ENCODE assay signal across 16 cellular contexts in the genomic region with DNA sequence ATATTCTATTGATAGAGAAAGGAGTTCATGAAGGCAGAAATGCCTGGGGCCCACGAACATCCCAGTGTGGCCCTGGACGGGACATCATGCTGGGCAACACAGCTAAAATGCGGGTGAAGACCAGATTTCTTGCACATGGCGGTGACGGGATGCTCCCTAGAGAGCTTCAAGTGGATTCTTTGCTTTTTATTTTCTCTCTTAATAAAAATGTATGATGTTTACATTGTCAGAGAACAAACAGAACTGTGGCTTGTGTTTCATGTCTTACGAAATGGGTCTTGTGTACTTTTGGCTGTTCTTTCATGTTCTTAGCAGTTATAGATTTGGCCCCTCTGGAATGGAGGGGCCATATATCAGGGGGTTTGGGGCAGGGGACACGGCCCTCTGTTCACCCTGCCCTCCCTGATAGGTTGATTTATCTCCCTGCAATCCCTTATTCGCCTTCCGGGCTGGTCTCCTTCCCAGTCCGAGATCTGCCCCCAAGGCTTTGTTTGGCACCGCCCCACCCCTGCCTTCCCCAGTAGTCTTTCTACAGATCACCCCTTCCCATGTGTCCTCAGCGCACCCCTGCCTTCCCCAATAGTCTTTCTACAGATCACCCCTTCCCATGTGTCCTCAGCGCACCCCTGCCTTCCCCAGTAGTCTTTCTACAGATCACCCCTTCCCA.
DNase-seq lines count a peak whose midpoint lies in the region; ATAC-seq and TF ChIP-seq lines count a peak whose summit lies in the region.
"Had no signal": no experiment of that assay in that cellular context is flagged by ENCODE, and none has a peak within 500 bp of the region (broad histone marks: within the 10 kb centered on the region; RNA-seq: fewer than 3 reads in every experiment).

No MANE protein-coding gene starts in this region.

- H3K27me3 ChIP-seq in hepatocyte = no peaks in the 10 kb centered on the region
- H3K27me3 ChIP-seq: SJSA1, stomach, vagina had no signal

- peaks cover 2 to 25% (median 11%) of the 10 kb centered on the region in 4 donors for H3K4me1 Mint-ChIP-seq in naive thymus-derived CD8-positive, alpha-beta T cell

- no peaks in the 10 kb centered on the region for H3K36me3 Mint-ChIP-seq in naive thymus-derived CD8-positive, alpha-beta T cell
- H3K36me3 Mint-ChIP-seq: CD4-positive, CD25-positive, alpha-beta regulatory T cell had no signal

- ATAC-seq in GM21526 (IDR thresholded peaks at IDR 0.05; ENCODE audit: low FRiP score, unreplicated experiment) = no peak
- no peak for ATAC-seq in naive thymus-derived CD8-positive, alpha-beta T cell

- H3K27me3 Mint-ChIP-seq in naive thymus-derived CD8-positive, alpha-beta T cell = peaks cover 0 to 23% (median 6%) of the 10 kb centered on the region in 5 donors

- H3K79me2 ChIP-seq in hepatocyte = no peaks in the 10 kb centered on the region

- H3K9me2 ChIP-seq in hepatocyte (replicated peaks; ENCODE audit: insufficient read depth) = no peaks in the 10 kb centered on the region

- H3K4me3 Mint-ChIP-seq in naive thymus-derived CD8-positive, alpha-beta T cell = peak overlapping the region in 2 of 10 donors; percentile 22 to 60
- H3K4me3 Mint-ChIP-seq: activated CD4-positive, alpha-beta T cell treated with anti-CD3 and anti-CD28 coated beads for 36 hours had no signal

- no peaks in the 10 kb centered on the region for H3K36me3 ChIP-seq in hepatocyte (replicated peaks; ENCODE audit: insufficient read depth, low read depth)
- H3K36me3 ChIP-seq: SJSA1, stomach, vagina had no signal

- POLR2A ChIA-PET in naive thymus-derived CD8-positive, alpha-beta T cell (lab: Charles Lee) = no interaction called here

- H2AFZ ChIP-seq in hepatocyte = peak overlapping the region; percentile 92

- H4K20me1 ChIP-seq in hepatocyte (ENCODE audit: insufficient read depth, poor library complexity, severe bottlenecking) = no peaks in the 10 kb centered on the region

- no peak overlapping the region for H3K4me3 ChIP-seq in hepatocyte

- DNase-seq in NCI-H345 (lab: John Stamatoyannopoulos, UW) = peak; percentile 34
- DNase-seq in NCI-H345 treated with DMSO at 0.1 percent for 48 hours (lab: John Stamatoyannopoulos, UW; ENCODE audit: unreplicated experiment) = no peak
- DNase-seq in hepatocyte (ENCODE audit: low spot score) = no peak
- peak; percentile 45 for DNase-seq in smooth muscle cell of the brain vasculature (ENCODE audit: low read depth, low spot score)
- DNase-seq in caudate nucleus (lab: John Stamatoyannopoulos, UW) = no peak
- no peak for DNase-seq in naive thymus-derived CD8-positive, alpha-beta T cell
- DNase-seq: activated CD4-positive, alpha-beta T cell treated with anti-CD3 and anti-CD28 coated beads for 36 hours; activated naive CD4-positive, alpha-beta T cell treated with anti-CD3 and anti-CD28 coated beads, Interleukin-2, amount 50 U/mL, for 16 hours; CD4-positive, CD25-positive, alpha-beta regulatory T cell; NCI-H2227 treated with DMSO at 0.1 percent for 48 hours; nephron progenitor cell; stomach had no signal

- H3K4me1 ChIP-seq in hepatocyte (ENCODE audit: insufficient read depth) = peaks cover 33% of the 10 kb centered on the region

- H3K4me2 ChIP-seq in hepatocyte = peak overlapping the region; percentile 93

- no peak overlapping the region for H3K27ac Mint-ChIP-seq in naive thymus-derived CD8-positive, alpha-beta T cell
- H3K27ac Mint-ChIP-seq: activated CD4-positive, alpha-beta T cell treated with anti-CD3 and anti-CD28 coated beads for 36 hours; CD4-positive, CD25-positive, alpha-beta regulatory T cell had no signal

- H3K9me3 Mint-ChIP-seq in naive thymus-derived CD8-positive, alpha-beta T cell = no peaks in the 10 kb centered on the region
- H3K9me3 Mint-ChIP-seq: CD4-positive, CD25-positive, alpha-beta regulatory T cell; nephron progenitor cell had no signal

- WGBS in hepatocyte (ENCODE audit: low lambda C conversion rate, missing lambda C conversion rate) = 78% methylated on average over 10 of the region's 13 CpGs

- H3K9me3 ChIP-seq in hepatocyte (ENCODE audit: low read depth) = no peaks in the 10 kb centered on the region
- H3K9me3 ChIP-seq: SJSA1, stomach, vagina had no signal

- TF ChIP-seq CTCF in VCaP (conservative IDR thresholded peaks at IDR 0.05) (no peak), hepatocyte (IDR thresholded peaks at IDR 0.05; ENCODE audit: poor library complexity) (no peak)

- peak overlapping the region; percentile 54 for H3K27ac ChIP-seq in VCaP
- peak overlapping the region; percentile 75 for H3K27ac ChIP-seq in hepatocyte
- H3K27ac ChIP-seq in caudate nucleus (ENCODE audit: low read depth, low read length) = no peak overlapping the region

Comparison
In these comparisons a context has a peak if more than half of its experiments do, and no peak if none do; other contexts are left out.
1. DNase-seq: peak in NCI-H345 (single experiment) and smooth muscle cell of the brain vasculature (single experiment); none in NCI-H345 treated with DMSO at 0.1 percent for 48 hours (single experiment), hepatocyte (single experiment), caudate nucleus (0 of 61) and naive thymus-derived CD8-positive, alpha-beta T cell (0 of 10).